Comparison of ENCODE assay signal across 16 cellular contexts in the genomic region with DNA sequence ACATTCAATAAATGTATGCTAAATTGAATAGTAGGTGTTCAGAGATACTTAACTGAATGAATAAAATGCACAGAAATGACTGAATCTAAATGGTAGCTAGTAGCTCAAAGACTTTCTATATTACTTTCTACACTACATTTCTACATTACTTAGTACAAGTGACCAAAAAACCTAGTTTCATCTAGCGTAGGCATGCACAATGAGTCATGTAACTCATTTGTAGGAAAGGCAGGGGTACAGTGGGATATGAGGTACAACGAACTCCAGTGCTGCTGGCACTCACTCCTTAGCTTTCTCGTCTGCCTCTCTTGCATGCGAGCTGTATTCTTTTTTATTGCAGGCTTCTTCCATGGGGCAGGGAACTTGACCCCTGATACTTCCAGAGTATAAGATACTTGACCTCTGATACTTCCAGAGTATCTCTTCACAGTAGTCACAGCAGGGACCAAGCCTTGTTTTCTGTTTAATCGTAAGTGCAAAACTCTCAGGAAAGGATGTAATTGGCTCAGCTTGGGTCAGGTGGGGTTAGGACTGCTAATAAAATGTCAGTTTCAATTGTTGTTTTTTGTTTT.
"Had no signal": no experiment of that assay in that cellular context is flagged by ENCODE, and none has a peak within 500 bp of the region (broad histone marks: within the 10 kb centered on the region; RNA-seq: fewer than 3 reads in every experiment).

No MANE protein-coding gene starts in this region.

- H3K4me3 Mint-ChIP-seq: T-helper 17 cell had no signal

- H3K9me3 ChIP-seq: esophagus muscularis mucosa had no signal

- H3K27me3 Mint-ChIP-seq: T-helper 17 cell had no signal

- DNase-seq: activated CD4-positive, CD25-positive, alpha-beta regulatory T cell; activated effector memory CD4-positive, alpha-beta T cell treated with anti-CD3 and anti-CD28 coated beads, Interleukin-2, amount 50 U/mL, for 16 hours; foreskin fibroblast; head of caudate nucleus; left colon; midbrain; SHP77; substantia nigra; T-helper 17 cell; trophoblast cell had no signal

- H3K9ac ChIP-seq: parathyroid adenoma had no signal

- H3K4me3 ChIP-seq: cardiac muscle cell, esophagus muscularis mucosa, lung had no signal

- H2AFZ ChIP-seq: parathyroid adenoma had no signal

- H3K27ac ChIP-seq: cardiac muscle cell, esophagus muscularis mucosa, parathyroid adenoma had no signal

- H3K27ac Mint-ChIP-seq: T-helper 17 cell had no signal

- H3K79me2 ChIP-seq: parathyroid adenoma had no signal

- ATAC-seq: left colon, T-helper 17 cell had no signal

- H3K36me3 ChIP-seq: cardiac muscle cell, esophagus muscularis mucosa had no signal

- H3K4me1 ChIP-seq: parathyroid adenoma had no signal

- H3K27me3 ChIP-seq: esophagus muscularis mucosa had no signal

- FAIRE-seq: astrocyte, TTC549 had no signal
